ENCODE assay signal across 19 cellular contexts in the genomic region with DNA sequence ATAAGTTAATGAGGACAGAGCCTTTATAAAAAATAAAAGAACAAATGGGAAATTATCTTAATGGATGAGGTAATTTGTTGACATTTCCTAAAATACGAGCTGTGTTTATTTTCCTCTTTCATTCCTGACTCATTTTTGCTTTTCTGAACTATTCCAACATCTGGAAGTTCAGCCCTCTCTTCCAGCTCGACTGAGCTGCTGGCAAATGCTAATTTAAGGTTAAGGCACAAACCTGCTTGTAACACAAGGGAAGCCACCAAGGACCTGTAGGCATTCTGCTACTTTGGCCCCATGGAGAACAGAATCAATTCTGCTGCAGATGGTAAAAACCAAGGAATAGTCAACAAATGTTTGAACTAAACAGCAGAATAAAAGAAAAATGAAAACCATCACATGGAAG.
"Had no signal": no experiment of that assay in that cellular context is flagged by ENCODE, and none has a peak within 500 bp of the region (broad histone marks: within the 10 kb centered on the region; RNA-seq: fewer than 3 reads in every experiment).

No MANE protein-coding gene starts in this region.

- H3K4me3 ChIP-seq: cardiac muscle cell, thyroid gland had no signal

- H3K27me3 ChIP-seq: cardiac muscle cell, thyroid gland had no signal

- DNase-seq: activated B cell treated with CpG ODN at 0.5 μM for 24 hours; activated CD4-positive, alpha-beta memory T cell treated with anti-CD3 and anti-CD28 coated beads for 36 hours; activated CD4-positive, alpha-beta T cell treated with anti-CD3 and anti-CD28 coated beads for 4 hours; activated gamma-delta T cell treated with Interleukin-2 at 50 U/mL for 16 hours; activated T-cell treated with anti-CD3 and anti-CD28 coated beads for 4 hours; dermis blood vessel endothelial cell; effector memory CD4-positive, alpha-beta T cell; foreskin melanocyte; hypothalamus; occipital lobe; posterior cingulate gyrus; retina; stimulated activated CD4-positive, alpha-beta T cell treated with anti-CD3 and anti-CD28 coated beads, Interleukin-2, amount 100 ng/mL, for 24 hours; stimulated activated naive CD4-positive, alpha-beta T cell treated with Interleukin-2 at 50 U/mL for 16 hours; thyroid gland had no signal

- H3K4me1 ChIP-seq: thyroid gland had no signal

- H3K27ac ChIP-seq: cardiac muscle cell, thyroid gland had no signal

- H3K36me3 ChIP-seq: cardiac muscle cell, thyroid gland had no signal

- H3K9me3 ChIP-seq: thyroid gland had no signal

- ATAC-seq: activated naive CD4-positive, alpha-beta T cell treated with anti-CD3 and anti-CD28 coated beads, Interleukin-2, amount 50 U/mL, for 72 hours had no signal

- FAIRE-seq: keratinocyte, TTC549 had no signal
